In genomic region chr11:61954106-61955030, GRCh38 we compare ENCODE assay signal across 7 cellular contexts. TPM values are rescaled to one million over a fixed set of nuclear protein-coding genes. Genes with fewer than 3 reads are reported as not detected.
DNase-seq lines count a peak whose midpoint lies in the region; ATAC-seq, FAIRE-seq and TF ChIP-seq lines count a peak whose summit lies in the region.

No MANE protein-coding gene starts in this region.

- in situ Hi-C loops in HepG2 (cut with HindIII; ENCODE audit: extremely low pct_ligation_motif_present, low pct_unique_long_range_greater_than_20kb), result no loop called here

- CTCF ChIA-PET in HepG2 (lab: Yijun Ruan, JAX; ENCODE audit: low intra/inter-chr PET ratio, low total read pairs), result interaction anchor here (1.2 kb wide), 1 partner anchor 128 kb away, joined by 3 read pairs; no protein-coding TSS in a partner anchor

- intact Hi-C loops in HepG2 (cut with micrococcal nuclease; ENCODE audit: unreplicated experiment), result no loop called here

- TF ChIP-seq EP300 in HepG2 (IDR thresholded peaks at IDR 0.05; ENCODE audit: low read depth in 2 of 2, low read length in 2 of 2), result no peak
- TF ChIP-seq EP300 in HepG2 (CRISPR knock-in tag; IDR thresholded peaks at IDR 0.05; ENCODE audit: borderline replicate concordance), result no peak

- H3K4me1 ChIP-seq in HepG2 (ENCODE audit: insufficient read depth, low read length), result peaks cover 25% of the 10 kb centered on the region

- no TSS peak for BruUV-seq in HepG2 (replicated peaks; lab: Mats Ljungman, UMichigan)

- ATAC-seq in HepG2 (peak; percentile 44), HG03139 (IDR thresholded peaks at IDR 0.05; ENCODE audit: unreplicated experiment) (no peak)

- H3K27ac ChIP-seq in HepG2 (ENCODE audit: extremely low read length, insufficient read depth, low read length), result no peak overlapping the region
- H3K27ac ChIP-seq in temporal lobe (ENCODE audit: low read depth, low read length), result peak overlapping the region; percentile 86

- TF ChIP-seq POLR2A in HepG2 (IDR thresholded peaks at IDR 0.05; ENCODE audit: insufficient read depth in 1 of 2, low read depth in 2 of 2, low read length in 2 of 2), result no peak

- no peaks in the 10 kb centered on the region for H3K9me3 ChIP-seq in HepG2 (ENCODE audit: low read length)

- POLR2A ChIA-PET in HepG2 (lab: Yijun Ruan, JAX), result interaction anchor here (0.7 to 10.3 kb wide), 13 partner anchors 7 to 166 kb away, joined by 3 to 138 read pairs (median 4); partner anchors contain the start of gene FTH1

- DNase-seq in HT-29 (ENCODE audit: low spot score), result peak; percentile 39
- DNase-seq in amniotic epithelial cell (ENCODE audit: low read depth), result peak; percentile 87
- DNase-seq in HepG2 (ENCODE audit: low spot score), result no peak
- DNase-seq in COLO668 (lab: John Stamatoyannopoulos, UW; ENCODE audit: unreplicated experiment), result no peak
- no peak for DNase-seq in NCI-H2196 treated with DMSO at 0.1 percent for 48 hours (lab: John Stamatoyannopoulos, UW; ENCODE audit: unreplicated experiment)

- no peaks in the 10 kb centered on the region for H3K79me2 ChIP-seq in HepG2 (ENCODE audit: insufficient read depth, low read length)

- peak; percentile 61 for TF ChIP-seq CTCF in HepG2 (CRISPR knock-in tag; IDR thresholded peaks at IDR 0.05)

- H4K20me1 ChIP-seq in HepG2 (ENCODE audit: insufficient read depth, low read length), result no peaks in the 10 kb centered on the region

- H2AFZ ChIP-seq in HepG2 (ENCODE audit: low read length), result no peak overlapping the region

- 0 out of 2 replicates have a peak, but pooled peaks have one; percentile 15 for TF ChIP-seq RAD21 in HepG2 (CRISPR knock-in tag; IDR thresholded peaks at IDR 0.05)

- H3K36me3 ChIP-seq in HepG2 (replicated peaks in 1 of 2; ENCODE audit: control insufficient read depth in 1 of 2, insufficient read depth in 2 of 2, low read length in 2 of 2), result no peaks in the 10 kb centered on the region

- no peaks in the 10 kb centered on the region for H3K27me3 ChIP-seq in HepG2 (ENCODE audit: control insufficient read depth in 1 of 2, insufficient read depth in 2 of 2, low read length in 2 of 2)

- no peak for FAIRE-seq in HepG2 (lab: Jason Lieb, UNC)

- H3K4me3 ChIP-seq in HepG2 (replicated peaks in 1 of 3; ENCODE audit: insufficient read depth in 1 of 3, low read depth in 2 of 3, low read length in 3 of 3), result peak overlapping the region; percentile 2 to 56 (median 2); a peak in 3 of 6 replicates

- peak overlapping the region; percentile 62 for H3K4me2 ChIP-seq in HepG2 (ENCODE audit: low read depth, low read length)

- 70% methylated on average over 9 of the region's 11 CpGs for WGBS in HepG2 (ENCODE audit: low lambda C conversion rate)

- H3K9ac ChIP-seq in HepG2 (ENCODE audit: insufficient read depth, low read depth, low read length), result no peak overlapping the region

TF ChIP-seq in HepG2, 621 proteins besides CTCF, POLR2A, EP300 and RAD21 (continues in another document):
- peak; percentile 75 for TF ChIP-seq STAG1 (CRISPR knock-in tag; IDR thresholded peaks at IDR 0.05)
- TF ChIP-seq ZNF317 (CRISPR knock-in tag; IDR thresholded peaks at IDR 0.05), result 0 out of 2 replicates have a peak, but pooled peaks have one; percentile 23
- no peak for TF ChIP-seq MIER2 (CRISPR knock-in tag; IDR thresholded peaks at IDR 0.05)
- no peak for TF ChIP-seq ZNF234 (CRISPR knock-in tag; conservative IDR thresholded peaks at IDR 0.05)
- TF ChIP-seq ZNF460 (CRISPR knock-in tag; IDR thresholded peaks at IDR 0.05; ENCODE audit: borderline replicate concordance), result no peak

RNA-seq across cellular contexts. Expression of gene BEST1, which starts 4.2 kb away (rescaled TPM):
- total RNA-seq in HT-29 (2014; rRNA removed; shearing (Covaris generic)), result 0.46 TPM in 1 of 2 replicates, not detected in the other
- total RNA-seq in HepG2 (2016; rRNA removed; fragmentation: Illumina TruSeq; extraction: Trizol) (0.09 TPM in 1 of 2 replicates, not detected in the other), temporal lobe (0.49 TPM)
- total RNA-seq in HepG2 (2016; cell fraction: cytosol; rRNA removed; fragmentation: Illumina TruSeq; extraction: Trizol; ENCODE audit: low read depth), result 0.09 and 0.10 TPM in 2 replicates
- 0.09 TPM in 1 of 2 replicates, not detected in the other for total RNA-seq in HepG2 (2016; cell fraction: insoluble cytoplasmic fraction; rRNA removed; fragmentation: Illumina TruSeq; extraction: Trizol)
- total RNA-seq in HepG2 (2016; cell fraction: membrane; rRNA removed; fragmentation: Illumina TruSeq; extraction: Trizol), result 0.06 and 0.07 TPM in 2 replicates
- 0.13 and 0.16 TPM in 2 replicates for total RNA-seq in HepG2 (2016; cell fraction: nucleus; rRNA removed; fragmentation: Illumina TruSeq; extraction: Trizol)
- polyA plus RNA-seq in HepG2 (2011; rRNA removed), result 0.65 and 2.3 TPM in 2 replicates
- 0.24 and 0.96 TPM in 2 replicates for polyA plus RNA-seq in HepG2 (2011; cell fraction: cytosol; rRNA removed)
- 2.9 and 8.0 TPM in 2 replicates for polyA plus RNA-seq in HepG2 (2011; cell fraction: nucleus; rRNA removed)
- 1.1 and 1.9 TPM in 2 replicates for polyA plus RNA-seq in HepG2 (2012)
- 1.3 and 1.4 TPM in 2 replicates for polyA plus RNA-seq in HepG2 (2016; cell fraction: cytosol; fragmentation: Illumina TruSeq; extraction: Trizol; ENCODE audit: low read depth)
- 0.07 TPM in 1 of 2 replicates, not detected in the other for polyA plus RNA-seq in HepG2 (2016; cell fraction: insoluble cytoplasmic fraction; fragmentation: Illumina TruSeq; extraction: Trizol; ENCODE audit: low read depth)
- 0.37 and 0.43 TPM in 2 replicates for polyA plus RNA-seq in HepG2 (2016; cell fraction: membrane; fragmentation: Illumina TruSeq; extraction: Trizol; ENCODE audit: low read depth)
- not detected in 2 replicates for polyA plus RNA-seq in HepG2 (2016; cell fraction: nucleus; fragmentation: Illumina TruSeq; extraction: Trizol; ENCODE audit: insufficient read depth, low read depth)
- polyA minus RNA-seq in HepG2 (2011; rRNA and poly(A)+ RNA removed; ENCODE audit: low replicate concordance), result 0.28 and 1.6 TPM in 2 replicates
- polyA minus RNA-seq in HepG2 (2011; cell fraction: cytosol; rRNA and poly(A)+ RNA removed), result 0.44 and 0.79 TPM in 2 replicates
- 1.7 and 6.0 TPM in 2 replicates for polyA minus RNA-seq in HepG2 (2011; cell fraction: nucleus; rRNA and poly(A)+ RNA removed)

RNA-seq across cellular contexts. Expression of gene FTH1, which starts 13.1 kb away (rescaled TPM):
- total RNA-seq in HT-29 (2014; rRNA removed; shearing (Covaris generic)), result 1,803 and 2,077 TPM in 2 replicates
- total RNA-seq in HepG2 (2016; rRNA removed; fragmentation: Illumina TruSeq; extraction: Trizol) (544 and 607 TPM in 2 replicates), temporal lobe (649 TPM)
- 3,105 and 3,667 TPM in 2 replicates for total RNA-seq in HepG2 (2016; cell fraction: cytosol; rRNA removed; fragmentation: Illumina TruSeq; extraction: Trizol; ENCODE audit: low read depth)
- total RNA-seq in HepG2 (2016; cell fraction: insoluble cytoplasmic fraction; rRNA removed; fragmentation: Illumina TruSeq; extraction: Trizol), result 481 and 554 TPM in 2 replicates
- 4,411 and 4,459 TPM in 2 replicates for total RNA-seq in HepG2 (2016; cell fraction: membrane; rRNA removed; fragmentation: Illumina TruSeq; extraction: Trizol)
- 460 and 546 TPM in 2 replicates for total RNA-seq in HepG2 (2016; cell fraction: nucleus; rRNA removed; fragmentation: Illumina TruSeq; extraction: Trizol)
- polyA plus RNA-seq in HepG2 (2011; rRNA removed), result 760 and 802 TPM in 2 replicates
- 904 and 962 TPM in 2 replicates for polyA plus RNA-seq in HepG2 (2011; cell fraction: cytosol; rRNA removed)
- 547 and 633 TPM in 2 replicates for polyA plus RNA-seq in HepG2 (2011; cell fraction: nucleus; rRNA removed)
- 4,160 and 4,286 TPM in 2 replicates for polyA plus RNA-seq in HepG2 (2012)
- polyA plus RNA-seq in HepG2 (2016; cell fraction: cytosol; fragmentation: Illumina TruSeq; extraction: Trizol; ENCODE audit: low read depth), result 74,852 and 83,301 TPM in 2 replicates
- polyA plus RNA-seq in HepG2 (2016; cell fraction: insoluble cytoplasmic fraction; fragmentation: Illumina TruSeq; extraction: Trizol; ENCODE audit: low read depth), result 2,697 and 2,813 TPM in 2 replicates
- 37,583 and 39,786 TPM in 2 replicates for polyA plus RNA-seq in HepG2 (2016; cell fraction: membrane; fragmentation: Illumina TruSeq; extraction: Trizol; ENCODE audit: low read depth)
- polyA plus RNA-seq in HepG2 (2016; cell fraction: nucleus; fragmentation: Illumina TruSeq; extraction: Trizol; ENCODE audit: insufficient read depth, low read depth), result 2,546 and 3,012 TPM in 2 replicates
- 361 and 877 TPM in 2 replicates for polyA minus RNA-seq in HepG2 (2011; rRNA and poly(A)+ RNA removed; ENCODE audit: low replicate concordance)
- polyA minus RNA-seq in HepG2 (2011; cell fraction: cytosol; rRNA and poly(A)+ RNA removed), result 693 and 773 TPM in 2 replicates
- polyA minus RNA-seq in HepG2 (2011; cell fraction: nucleus; rRNA and poly(A)+ RNA removed), result 191 and 263 TPM in 2 replicates

RNA-seq across cellular contexts. Expression of gene RAB3IL1, which starts 37.0 kb away (rescaled TPM):
- 1.6 TPM in 1 of 2 replicates, not detected in the other for total RNA-seq in HT-29 (2014; rRNA removed; shearing (Covaris generic))
- total RNA-seq in HepG2 (2016; rRNA removed; fragmentation: Illumina TruSeq; extraction: Trizol) (1.2 and 1.3 TPM in 2 replicates), temporal lobe (3.7 TPM)
- total RNA-seq in HepG2 (2016; cell fraction: cytosol; rRNA removed; fragmentation: Illumina TruSeq; extraction: Trizol; ENCODE audit: low read depth), result 0.61 and 2.5 TPM in 2 replicates
- 1.2 and 1.4 TPM in 2 replicates for total RNA-seq in HepG2 (2016; cell fraction: insoluble cytoplasmic fraction; rRNA removed; fragmentation: Illumina TruSeq; extraction: Trizol)
- 1.2 and 1.4 TPM in 2 replicates for total RNA-seq in HepG2 (2016; cell fraction: membrane; rRNA removed; fragmentation: Illumina TruSeq; extraction: Trizol)
- total RNA-seq in HepG2 (2016; cell fraction: nucleus; rRNA removed; fragmentation: Illumina TruSeq; extraction: Trizol), result 0.72 and 0.84 TPM in 2 replicates
- 2.0 and 2.2 TPM in 2 replicates for polyA plus RNA-seq in HepG2 (2011; rRNA removed)
- polyA plus RNA-seq in HepG2 (2011; cell fraction: cytosol; rRNA removed), result 1.3 and 3.0 TPM in 2 replicates
- polyA plus RNA-seq in HepG2 (2011; cell fraction: nucleus; rRNA removed), result 2.5 and 3.7 TPM in 2 replicates
- polyA plus RNA-seq in HepG2 (2012), result 1.4 and 2.3 TPM in 2 replicates
- 1.5 and 1.7 TPM in 2 replicates for polyA plus RNA-seq in HepG2 (2016; cell fraction: cytosol; fragmentation: Illumina TruSeq; extraction: Trizol; ENCODE audit: low read depth)
- polyA plus RNA-seq in HepG2 (2016; cell fraction: insoluble cytoplasmic fraction; fragmentation: Illumina TruSeq; extraction: Trizol; ENCODE audit: low read depth), result 1.9 and 2.5 TPM in 2 replicates
- polyA plus RNA-seq in HepG2 (2016; cell fraction: membrane; fragmentation: Illumina TruSeq; extraction: Trizol; ENCODE audit: low read depth), result 1.9 and 2.3 TPM in 2 replicates
- 2.9 and 6.6 TPM in 2 replicates for polyA plus RNA-seq in HepG2 (2016; cell fraction: nucleus; fragmentation: Illumina TruSeq; extraction: Trizol; ENCODE audit: insufficient read depth, low read depth)
- polyA minus RNA-seq in HepG2 (2011; rRNA and poly(A)+ RNA removed; ENCODE audit: low replicate concordance), result 2.6 and 7.7 TPM in 2 replicates
- 2.8 and 11.9 TPM in 2 replicates for polyA minus RNA-seq in HepG2 (2011; cell fraction: cytosol; rRNA and poly(A)+ RNA removed)
- 1.1 and 1.3 TPM in 2 replicates for polyA minus RNA-seq in HepG2 (2011; cell fraction: nucleus; rRNA and poly(A)+ RNA removed)

Comparison
In these comparisons a context has a peak if more than half of its experiments do, and no peak if none do; other contexts are left out.
1. DNase-seq: peak in HT-29 (single experiment) and amniotic epithelial cell (single experiment); none in HepG2 (single experiment), COLO668 (single experiment) and NCI-H2196 treated with DMSO at 0.1 percent for 48 hours (single experiment).